Comparison of ENCODE assay signal across 8 cellular contexts in the genomic region with DNA sequence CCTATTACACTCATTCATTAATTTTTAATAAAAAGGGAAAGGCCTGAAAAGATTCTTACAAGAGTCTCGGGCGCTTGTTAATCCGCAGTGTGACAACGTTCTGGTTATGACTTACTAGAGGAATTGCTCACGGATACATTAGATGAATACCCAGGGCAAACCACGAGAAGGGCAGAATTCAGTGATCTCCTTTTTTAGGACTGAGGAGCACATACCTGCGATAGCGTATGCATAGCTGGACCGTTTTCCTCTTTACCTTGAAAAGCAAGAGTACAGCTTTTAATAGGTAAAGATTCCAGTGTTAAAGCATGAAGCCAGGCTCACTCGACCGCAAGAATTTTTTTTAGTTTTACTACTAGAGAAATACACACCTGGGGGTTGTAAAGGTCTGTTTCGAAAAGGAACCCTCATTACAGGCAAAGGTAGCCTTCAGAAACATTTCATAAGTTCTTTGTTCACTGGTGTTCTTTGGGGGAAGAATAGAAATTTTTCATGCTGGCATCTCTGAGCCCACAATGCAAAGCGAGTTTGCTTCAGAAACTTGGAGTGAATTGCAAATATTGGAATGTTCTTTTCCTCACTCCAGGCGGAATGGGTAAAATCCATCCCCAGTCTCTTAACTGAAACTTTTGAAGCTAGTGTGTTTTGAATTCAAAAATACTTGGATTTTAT. TPM values are rescaled to one million over a fixed set of nuclear protein-coding genes. Genes with fewer than 3 reads are reported as not detected.
DNase-seq lines count a peak whose midpoint lies in the region; ATAC-seq and TF ChIP-seq lines count a peak whose summit lies in the region.

No MANE protein-coding gene starts in this region.

- H3K27ac ChIP-seq in C4-2B (peak overlapping the region; percentile 99), KOPT-K1 (ENCODE audit: low read depth, low read length, poor library complexity, severe bottlenecking) (peak overlapping the region; percentile 98), caudate nucleus (ENCODE audit: low read depth, low read length) (peak overlapping the region; percentile 99)

- H3K9me3 ChIP-seq in KOPT-K1 (ENCODE audit: insufficient read depth, low read length, poor library complexity, severe bottlenecking) = no peaks in the 10 kb centered on the region

- H3K36me3 Mint-ChIP-seq in mesothelial cell of epicardium = peaks cover 10% of the 10 kb centered on the region

- no peak for DNase-seq in caudate nucleus (lab: John Stamatoyannopoulos, UW)
- no peak for DNase-seq in mesothelial cell of epicardium (ENCODE audit: low spot score in 2 of 2, unreplicated experiment in 2 of 2)
- no peak for DNase-seq in NCI-H2081 treated with DMSO at 0.1 percent for 48 hours (lab: John Stamatoyannopoulos, UW)
- no peak for DNase-seq in GDM1 (lab: John Stamatoyannopoulos, UW)
- DNase-seq in NCI-H69 (lab: John Stamatoyannopoulos, UW) = no peak

- no peaks in the 10 kb centered on the region for H3K9me3 Mint-ChIP-seq in mesothelial cell of epicardium

- peak overlapping the region; percentile 98 for H3K27ac Mint-ChIP-seq in mesothelial cell of epicardium

- peak; percentile 14 for ATAC-seq in GM18909 (IDR thresholded peaks at IDR 0.05; ENCODE audit: poor library complexity, unreplicated experiment)

- H3K4me1 Mint-ChIP-seq in mesothelial cell of epicardium = peaks cover 32% of the 10 kb centered on the region

- H3K36me3 ChIP-seq in KOPT-K1 (ENCODE audit: insufficient read depth, low read length) = peaks cover 42% of the 10 kb centered on the region

- peak overlapping the region; percentile 92 for H3K4me3 Mint-ChIP-seq in mesothelial cell of epicardium

- TF ChIP-seq CTCF in C4-2B (conservative IDR thresholded peaks at IDR 0.05) (no peak), mesothelial cell of epicardium (IDR thresholded peaks at IDR 0.05; ENCODE audit: unreplicated experiment) (no peak)

- H3K27me3 Mint-ChIP-seq in mesothelial cell of epicardium (ENCODE audit: low read depth) = no peaks in the 10 kb centered on the region

RNA-seq across cellular contexts. Expression of a gene that starts 0.9 kb away (rescaled TPM):
- total RNA-seq in mesothelial cell of epicardium = 116 to 120 TPM (median 119 TPM) in 3 replicates

RNA-seq across cellular contexts. Expression of a gene that starts 25.4 kb away (rescaled TPM):
- 20.6 to 22.1 TPM (median 21.6 TPM) in 3 replicates for total RNA-seq in mesothelial cell of epicardium

RNA-seq across cellular contexts. Expression of a gene that starts 25.5 kb away (rescaled TPM):
- total RNA-seq in mesothelial cell of epicardium = 15.5 to 16.9 TPM (median 16.1 TPM) in 3 replicates
